19 cellular contexts compared by ENCODE assay signal in genomic region chr3:155704771-155705559, GRCh38. TPM values are rescaled to one million over a fixed set of nuclear protein-coding genes. Genes with fewer than 3 reads are reported as not detected.
DNase-seq lines count a peak whose midpoint lies in the region; ATAC-seq, FAIRE-seq and TF ChIP-seq lines count a peak whose summit lies in the region.
"Had no signal": no experiment of that assay in that cellular context is flagged by ENCODE, and none has a peak within 500 bp of the region (broad histone marks: within the 10 kb centered on the region; RNA-seq: fewer than 3 reads in every experiment).

No MANE protein-coding gene starts in this region.

- H3K9me3 ChIP-seq in GM23248 (ENCODE audit: low read depth) (no peaks in the 10 kb centered on the region), heart right ventricle (no peaks in the 10 kb centered on the region), parathyroid adenoma (ENCODE audit: control insufficient read depth, low read length) (no peaks in the 10 kb centered on the region)
- H3K9me3 ChIP-seq: thoracic aorta had no signal

- DNase-seq in GM23248, result peak; percentile 24
- peak; percentile 90 for DNase-seq in astrocyte of the hippocampus (ENCODE audit: low read depth, low spot score)
- no peak for DNase-seq in heart right ventricle
- DNase-seq in immature natural killer cell, result no peak
- no peak for DNase-seq in GM19239 (ENCODE audit: insufficient read length, low spot score)
- DNase-seq in frontal cortex (ENCODE audit: low spot score in 2 of 2), result no peak
- DNase-seq: activated CD4-positive, alpha-beta T cell treated with anti-CD3 and anti-CD28 coated beads for 36 hours; activated T-cell treated with anti-CD3 and anti-CD28 coated beads, Interleukin-2, amount 50 U/mL, for 1 hour; COR-L47; GF-D8; NCI-H82 had no signal

- H3K27ac Mint-ChIP-seq in immature natural killer cell, result no peak overlapping the region
- H3K27ac Mint-ChIP-seq: activated CD4-positive, alpha-beta T cell treated with anti-CD3 and anti-CD28 coated beads for 36 hours; natural killer cell treated with Interleukin-12 subunit alpha and Interleukin-12 subunit beta and Interleukin-15 and Interleukin-18, amount 100 ng/mL, for 72 hours; T-helper 2 cell treated with Interferon-gamma antibody and Interleukin-4, amounts not matched to agents 5 μg/mL and 100 μg/mL, for 36 hours had no signal

- H3F3A ChIP-seq in GM23248 (ENCODE audit: insufficient read depth), result no peaks in the 10 kb centered on the region

- FAIRE-seq in GM19239 (lab: Jason Lieb, UNC) (no peak), frontal cortex (lab: Jason Lieb, UNC) (no peak)
- FAIRE-seq: endometrium, K562 had no signal

- H2AFZ ChIP-seq in GM23248, result no peak overlapping the region
- peak overlapping the region; percentile 38 for H2AFZ ChIP-seq in parathyroid adenoma

- no peaks in the 10 kb centered on the region for H3K79me2 ChIP-seq in GM23248 (ENCODE audit: insufficient read depth)
- H3K79me2 ChIP-seq in parathyroid adenoma, result no peaks in the 10 kb centered on the region

- intact Hi-C loops in heart right ventricle (cut with DNase I), result loop anchor here (5.0 to 10.0 kb wide), 8 partner anchors 320 to 1373 kb away; no protein-coding TSS in a partner anchor

- WGBS in GM23248 (ENCODE audit: low coverage in 1 of 2, low lambda C conversion rate in 2 of 2, missing lambda C conversion rate in 2 of 2), 2 experiments, result 55 to 64% methylated on average over 4 of the region's 4 CpGs
- WGBS in heart right ventricle, 2 donors, result 58 to 66% methylated on average over 4 of the region's 4 CpGs

- in situ Hi-C loops in GM23248 (cut with MboI), result loop anchor here (10.0 kb wide), 1 partner anchor 340 kb away; no protein-coding TSS in a partner anchor

- no peaks in the 10 kb centered on the region for H3K9me2 ChIP-seq in GM23248 (ENCODE audit: insufficient read depth)

- H3K4me2 ChIP-seq in GM23248 (ENCODE audit: unreplicated experiment), result no peak overlapping the region
- H3K4me2 ChIP-seq in parathyroid adenoma (ENCODE audit: low read length), result no peak overlapping the region

- H3K27me3 ChIP-seq in GM23248 (replicated peaks; ENCODE audit: insufficient read depth) (no peaks in the 10 kb centered on the region), heart right ventricle (peaks cover 0 to 7% (median 0%) of the 10 kb centered on the region in 7 donors), parathyroid adenoma (ENCODE audit: control insufficient read depth, insufficient read depth, low read length) (no peaks in the 10 kb centered on the region)

- H3K4me1 Mint-ChIP-seq in immature natural killer cell, result no peaks in the 10 kb centered on the region
- H3K4me1 Mint-ChIP-seq: activated CD4-positive, alpha-beta T cell treated with anti-CD3 and anti-CD28 coated beads for 36 hours had no signal

- H3K9ac ChIP-seq in GM23248 (no peak overlapping the region), parathyroid adenoma (no peak overlapping the region)

- peaks cover 0 to 4% (median 0%) of the 10 kb centered on the region in 3 donors for H3K27me3 Mint-ChIP-seq in immature natural killer cell (ENCODE audit: low read depth in 3 of 3)
- H3K27me3 Mint-ChIP-seq: activated CD4-positive, alpha-beta T cell treated with anti-CD3 and anti-CD28 coated beads for 36 hours had no signal

- H3K9me3 Mint-ChIP-seq in immature natural killer cell, result no peaks in the 10 kb centered on the region
- H3K9me3 Mint-ChIP-seq: natural killer cell treated with Interleukin-12 subunit alpha and Interleukin-12 subunit beta and Interleukin-15 and Interleukin-18, amount 100 ng/mL, for 72 hours; T-helper 2 cell treated with Interferon-gamma antibody and Interleukin-4, amounts not matched to agents 5 μg/mL and 100 μg/mL, for 36 hours had no signal

- H3K4me3 ChIP-seq in GM23248 (no peak overlapping the region), heart right ventricle (no peak overlapping the region), parathyroid adenoma (ENCODE audit: low read depth, low read length) (no peak overlapping the region)
- H3K4me3 ChIP-seq: K562, thoracic aorta had no signal

- H3K36me3 ChIP-seq in GM23248 (ENCODE audit: low read depth) (no peaks in the 10 kb centered on the region), heart right ventricle (no peaks in the 10 kb centered on the region), parathyroid adenoma (ENCODE audit: control insufficient read depth, insufficient read depth, low read length) (no peaks in the 10 kb centered on the region)
- H3K36me3 ChIP-seq: thoracic aorta had no signal

- peak in 7 of 8 donors; percentile 40 to 68 (median 50) for ATAC-seq in heart right ventricle
- no peak for ATAC-seq in HG03520 (IDR thresholded peaks at IDR 0.05; ENCODE audit: unreplicated experiment)
- ATAC-seq: activated CD4-positive, alpha-beta T cell treated with anti-CD3 and anti-CD28 coated beads for 36 hours; K562; natural killer cell treated with Interleukin-12 subunit alpha and Interleukin-12 subunit beta and Interleukin-15 and Interleukin-18, amount 100 ng/mL, for 72 hours had no signal

- H3K27ac ChIP-seq in GM23248 (no peak overlapping the region), heart right ventricle (peak overlapping the region in 6 of 10 donors; percentile 13 to 52 (median 26)), parathyroid adenoma (no peak overlapping the region)
- H3K27ac ChIP-seq: RWPE1, thoracic aorta had no signal

- 0 out of 2 replicates have a peak, but pooled peaks cover 4% of the 10 kb centered on the region for H3K4me1 ChIP-seq in GM23248 (ENCODE audit: insufficient read depth)
- H3K4me1 ChIP-seq in heart right ventricle, result peaks cover 0 to 4% (median 0%) of the 10 kb centered on the region in 9 donors
- peaks cover 12% of the 10 kb centered on the region for H3K4me1 ChIP-seq in parathyroid adenoma

- no peak for TF ChIP-seq CTCF in heart right ventricle (IDR thresholded peaks at IDR 0.05)
- TF ChIP-seq CTCF in parathyroid adenoma (IDR thresholded peaks at IDR 0.05), result no peak

- no peaks in the 10 kb centered on the region for H3K36me3 Mint-ChIP-seq in immature natural killer cell
- H3K36me3 Mint-ChIP-seq: natural killer cell treated with Interleukin-12 subunit alpha and Interleukin-12 subunit beta and Interleukin-15 and Interleukin-18, amount 100 ng/mL, for 72 hours had no signal

- no peaks in the 10 kb centered on the region for H4K20me1 ChIP-seq in GM23248 (ENCODE audit: insufficient read depth)

- H3K4me3 Mint-ChIP-seq in immature natural killer cell, result no peak overlapping the region
- H3K4me3 Mint-ChIP-seq: activated CD4-positive, alpha-beta T cell treated with anti-CD3 and anti-CD28 coated beads for 36 hours; natural killer cell treated with Interleukin-12 subunit alpha and Interleukin-12 subunit beta and Interleukin-15 and Interleukin-18, amount 100 ng/mL, for 72 hours; T-helper 2 cell treated with Interferon-gamma antibody and Interleukin-4, amounts not matched to agents 5 μg/mL and 100 μg/mL, for 36 hours had no signal

RNA-seq across cellular contexts. Expression of gene PLCH1, which starts 39.9 kb away (rescaled TPM):
- total RNA-seq in GM23248 (2014; rRNA removed; shearing (Covaris generic)), result under 0.01 TPM in 1 of 2 replicates, not detected in the other
- not detected in 2 replicates for polyA plus RNA-seq in GM23248 (2016; fragmentation: Nextera tagmentation; extraction: Ambion mirVana)
- total RNA-seq in heart right ventricle, result 1 to 10 TPM in 1 of 10 donors, under 1 TPM in 9; 0.19 to 2.1 (median 0.51) TPM
- 1 to 10 TPM in 1 of 2 donors, under 1 TPM in 1; 0.13 to 1.2 TPM for polyA plus RNA-seq in heart right ventricle
- polyA plus RNA-seq in immature natural killer cell, result under 1 TPM in 1 of 3 donors, not detected in 2; 0.11 TPM
- 19.2 TPM for total RNA-seq in frontal cortex

Comparison
In these comparisons a context has a peak if more than half of its experiments do, and no peak if none do; other contexts are left out.
1. DNase-seq: peak in GM23248 (single experiment) and astrocyte of the hippocampus (single experiment); none in heart right ventricle (0 of 2), immature natural killer cell (0 of 3), GM19239 (single experiment) and frontal cortex (0 of 2).
2. H3K27ac ChIP-seq: peak in heart right ventricle (6 of 10); none in GM23248 (single experiment) and parathyroid adenoma (single experiment).